ENCODE assay signal across 20 cellular contexts in genomic region chrX:31319586-31319985, GRCh38.
"Had no signal": no experiment of that assay in that cellular context is flagged by ENCODE, and none has a peak within 500 bp of the region (broad histone marks: within the 10 kb centered on the region; RNA-seq: fewer than 3 reads in every experiment).

No MANE protein-coding gene starts in this region.

- H3K27ac ChIP-seq: foreskin keratinocyte, hepatocyte, pancreas, psoas muscle, skin epidermis, thyroid gland, upper lobe of right lung had no signal

- H3K27me3 ChIP-seq: foreskin keratinocyte, hepatocyte, thyroid gland, upper lobe of right lung had no signal

- H3K4me1 ChIP-seq: foreskin keratinocyte, pancreas, psoas muscle, thyroid gland, upper lobe of right lung had no signal

- H3K9me3 ChIP-seq: pancreas, psoas muscle, thyroid gland, upper lobe of right lung had no signal

- H3K4me3 ChIP-seq: hepatocyte, pancreas, psoas muscle, skin epidermis, thyroid gland, upper lobe of right lung had no signal

- H3K36me3 ChIP-seq: pancreas, thyroid gland, upper lobe of right lung had no signal

- H3K79me2 ChIP-seq: hepatocyte had no signal

- H3K4me2 ChIP-seq: hepatocyte had no signal

- H2AFZ ChIP-seq: hepatocyte had no signal

- DNase-seq: activated CD8-positive, alpha-beta memory T cell treated with anti-CD3 and anti-CD28 coated beads for 24 hours; activated CD8-positive, alpha-beta memory T cell treated with anti-CD3 and anti-CD28 coated beads, Interleukin-2, amount 50 U/mL, for 48 hours; activated naive CD4-positive, alpha-beta T cell treated with anti-CD3 and anti-CD28 coated beads, Interleukin-2, amount 50 U/mL, for 16 hours; activated naive CD8-positive, alpha-beta T cell treated with anti-CD3 and anti-CD28 coated beads, Interleukin-2, amount 50 U/mL, for 24 hours; activated T-cell treated with anti-CD3 and anti-CD28 coated beads, Interleukin-2, amount 50 U/mL, for 48 hours; cortex of kidney; foreskin keratinocyte; kidney glomerular epithelial cell; left ventricle myocardium superior; midbrain; pancreas; psoas muscle; right cardiac atrium; stimulated activated CD4-positive, alpha-beta T cell treated with anti-CD3 and anti-CD28 coated beads, Interleukin-1b, Interleukin-23, amount 100 ng/mL, for 48 hours; substantia nigra; T1000; thyroid gland; upper lobe of right lung had no signal
